In genomic region chr14:22531451-22532344, GRCh38 we compare ENCODE assay signal across 10 cellular contexts. TPM values are rescaled to one million over a fixed set of nuclear protein-coding genes. Genes with fewer than 3 reads are reported as not detected.
DNase-seq lines count a peak whose midpoint lies in the region; ATAC-seq, FAIRE-seq and TF ChIP-seq lines count a peak whose summit lies in the region.
"Had no signal": no experiment of that assay in that cellular context is flagged by ENCODE, and none has a peak within 500 bp of the region (broad histone marks: within the 10 kb centered on the region; RNA-seq: fewer than 3 reads in every experiment).

No MANE protein-coding gene starts in this region.

- H4K12ac ChIP-seq in trophoblast cell (ENCODE audit: low read depth, low read length), result no peak overlapping the region

- no peak overlapping the region for H3K23ac ChIP-seq in trophoblast cell (ENCODE audit: low read length)

- no peak overlapping the region for H2AFZ ChIP-seq in trophoblast cell (ENCODE audit: insufficient read depth, low read length, poor library complexity)

- H3K27ac Mint-ChIP-seq in activated CD4-positive, alpha-beta T cell treated with anti-CD3 and anti-CD28 coated beads for 36 hours, result peak overlapping the region; percentile 100

- no peaks in the 10 kb centered on the region for H3K9me3 Mint-ChIP-seq in activated CD4-positive, alpha-beta T cell treated with anti-CD3 and anti-CD28 coated beads for 36 hours (ENCODE audit: low read depth)

- H3K9me3 ChIP-seq in trophoblast cell (ENCODE audit: insufficient read depth, low read depth, low read length), result no peaks in the 10 kb centered on the region
- H3K9me3 ChIP-seq: A549 had no signal

- intact Hi-C loops in activated CD4-positive, alpha-beta T cell treated with anti-CD3 and anti-CD28 coated beads for 36 hours (cut with DNase I, micrococcal nuclease), result loop anchor here (1.0 to 5.0 kb wide), 6 partner anchors 9 to 664 kb away; no protein-coding TSS in a partner anchor
- intact Hi-C loops in lower leg skin (cut with DNase I; ENCODE audit: low total_unique reads), result no loop called here

- TF ChIP-seq POLR2A in lower leg skin (IDR thresholded peaks at IDR 0.05), result no peak

- no peak overlapping the region for H2BK5ac ChIP-seq in trophoblast cell (ENCODE audit: low read depth, low read length, poor library complexity)

- H3K79me1 ChIP-seq in trophoblast cell (ENCODE audit: low read length), result no peaks in the 10 kb centered on the region

- H4K8ac ChIP-seq in trophoblast cell (ENCODE audit: low read depth, low read length), result no peak overlapping the region

- H3K4me3 Mint-ChIP-seq in activated CD4-positive, alpha-beta T cell treated with anti-CD3 and anti-CD28 coated beads for 36 hours, result peak overlapping the region; percentile 84

- peak; percentile 60 for DNase-seq in activated CD4-positive, alpha-beta T cell treated with anti-CD3 and anti-CD28 coated beads for 36 hours
- DNase-seq in activated CD4-positive, alpha-beta T cell treated with anti-CD3 and anti-CD28 coated beads, Interleukin-2, amount 50 U/mL, for 48 hours, result no peak
- peak; percentile 21 to 65 for DNase-seq in trophoblast cell
- no peak for DNase-seq in lower leg skin (ENCODE audit: low spot score in 2 of 2)
- no peak for DNase-seq in effector CD4-positive, alpha-beta T cell
- no peak for DNase-seq in HTR-8/SVneo (ENCODE audit: insufficient read length, low spot score)
- DNase-seq: T-helper 9 cell had no signal

- no peak overlapping the region for H2BK12ac ChIP-seq in trophoblast cell (ENCODE audit: low read length)

- H3K4me2 ChIP-seq in trophoblast cell (ENCODE audit: low read length), result no peak overlapping the region
- H3K4me2 ChIP-seq: A549 had no signal

- H4K91ac ChIP-seq in trophoblast cell (ENCODE audit: low read depth, low read length), result no peak overlapping the region

- POLR2A ChIA-PET in activated CD4-positive, alpha-beta T cell treated with anti-CD3 and anti-CD28 coated beads for 36 hours (lab: Charles Lee), result interaction anchor here (0.6 to 3.6 kb wide), 16 partner anchors 9 to 553 kb away, joined by 3 to 29 read pairs (median 4); partner anchors contain the start of gene DAD1

- ATAC-seq in activated CD4-positive, alpha-beta T cell treated with anti-CD3 and anti-CD28 coated beads for 36 hours, result peak; percentile 70
- peak; percentile 67 for ATAC-seq in GM21737 (IDR thresholded peaks at IDR 0.05; ENCODE audit: unreplicated experiment)
- peak; percentile 73 for ATAC-seq in HG03571 (IDR thresholded peaks at IDR 0.05; ENCODE audit: unreplicated experiment)
- ATAC-seq: A549 had no signal

- CTCF ChIA-PET in activated CD4-positive, alpha-beta T cell treated with anti-CD3 and anti-CD28 coated beads for 36 hours (lab: Charles Lee), result interaction anchor here (0.5 to 4.9 kb wide), 27 partner anchors 11 to 891 kb away, joined by 3 to 39 read pairs (median 5); no protein-coding TSS in a partner anchor

- WGBS in trophoblast cell (ENCODE audit: extremely low coverage, insufficient coverage, insufficient read length), result no CpG with 5 or more reads among the region's 5 CpGs
- 95% methylated on average over 5 of the region's 5 CpGs for WGBS in lower leg skin, 2 donors

- FAIRE-seq in HTR-8/SVneo (lab: Jason Lieb, UNC), result no peak
- FAIRE-seq: A549 had no signal

- peaks cover 92% of the 10 kb centered on the region for H3K36me3 Mint-ChIP-seq in activated CD4-positive, alpha-beta T cell treated with anti-CD3 and anti-CD28 coated beads for 36 hours (ENCODE audit: low read depth)

- H3K27ac ChIP-seq in trophoblast cell (ENCODE audit: low read depth, low read length), result no peak overlapping the region
- H3K27ac ChIP-seq: A549 had no signal

- H2AK5ac ChIP-seq in trophoblast cell (ENCODE audit: low read length), result no peak overlapping the region

- H3K18ac ChIP-seq in trophoblast cell (ENCODE audit: low read length), result no peak overlapping the region

- H3K27me3 Mint-ChIP-seq in activated CD4-positive, alpha-beta T cell treated with anti-CD3 and anti-CD28 coated beads for 36 hours, result no peaks in the 10 kb centered on the region

- no peaks in the 10 kb centered on the region for H3K36me3 ChIP-seq in trophoblast cell (ENCODE audit: control insufficient read depth in 1 of 2, insufficient read depth in 2 of 2, low read length in 2 of 2)

- no peak overlapping the region for H3K4me3 ChIP-seq in trophoblast cell (ENCODE audit: low read depth, low read length)
- no peak overlapping the region for H3K4me3 ChIP-seq in lower leg skin (ENCODE audit: low read depth, poor library complexity, severe bottlenecking)
- H3K4me3 ChIP-seq: A549 had no signal

- no peak overlapping the region for H3K9ac ChIP-seq in trophoblast cell (ENCODE audit: low read length)

- no peaks in the 10 kb centered on the region for H3K79me2 ChIP-seq in trophoblast cell (ENCODE audit: control insufficient read depth, insufficient read depth, low read length, poor library complexity)

- H3K14ac ChIP-seq in trophoblast cell (ENCODE audit: low read length), result no peak overlapping the region

- H3K27me3 ChIP-seq in trophoblast cell (ENCODE audit: insufficient read depth, low read length), result no peaks in the 10 kb centered on the region

- no peak overlapping the region for H3K4ac ChIP-seq in trophoblast cell (ENCODE audit: low read depth, low read length)

- no peak for TF ChIP-seq CTCF in lower leg skin (IDR thresholded peaks at IDR 0.05)

- H3K4me1 Mint-ChIP-seq in activated CD4-positive, alpha-beta T cell treated with anti-CD3 and anti-CD28 coated beads for 36 hours, result peaks cover 87% of the 10 kb centered on the region

- no peak overlapping the region for H2BK120ac ChIP-seq in trophoblast cell (ENCODE audit: insufficient read depth, low read length, poor library complexity)

- peaks cover 0 to under 1% of the 10 kb centered on the region in 2 experiments for H3K4me1 ChIP-seq in trophoblast cell (ENCODE audit: control insufficient read depth in 1 of 2, insufficient read depth in 2 of 2, low read length in 2 of 2)

RNA-seq across cellular contexts. Expression of gene DAD1, which starts 57.3 kb away (rescaled TPM):
- 100 to 1,000 TPM; 265 to 302 TPM for total RNA-seq in activated CD4-positive, alpha-beta T cell treated with anti-CD3 and anti-CD28 coated beads for 36 hours
- 275 and 278 TPM in 2 replicates for polyA plus RNA-seq in trophoblast cell (2013)
- 100 to 1,000 TPM; 103 to 131 (median 124) TPM for total RNA-seq in lower leg skin

Comparison
In these comparisons a context has a peak if more than half of its experiments do, and no peak if none do; other contexts are left out.
1. DNase-seq: peak in activated CD4-positive, alpha-beta T cell treated with anti-CD3 and anti-CD28 coated beads for 36 hours (single experiment) and trophoblast cell (2 of 2); none in activated CD4-positive, alpha-beta T cell treated with anti-CD3 and anti-CD28 coated beads, Interleukin-2, amount 50 U/mL, for 48 hours (0 of 2), lower leg skin (0 of 2), effector CD4-positive, alpha-beta T cell (single experiment) and HTR-8/SVneo (single experiment).
2. Peak in every context shown above with its lines, with median percentiles within 50 percentile points of each other: ATAC-seq.